Comparison of ENCODE assay signal across 8 cellular contexts in genomic region chr11:130002352-130002845, GRCh38. TPM values are rescaled to one million over a fixed set of nuclear protein-coding genes. Genes with fewer than 3 reads are reported as not detected.
DNase-seq lines count a peak whose midpoint lies in the region; ATAC-seq and TF ChIP-seq lines count a peak whose summit lies in the region.

Gene PRDM10, minus strand, starts transcription at chr11:130002835. Its CDS starts 41,871 bp downstream, at chr11:129960964.

- no TSS peak for BruUV-seq in A673 (replicated peaks; lab: Mats Ljungman, UMichigan)

- H3K4me1 ChIP-seq in A673 (ENCODE audit: insufficient read depth, low read length, poor library complexity, severe bottlenecking): peaks cover 9% of the 10 kb centered on the region

- POLR2A ChIA-PET in A673 (lab: Charles Lee; ENCODE audit: low non-redundant PET): interaction anchor here (0.6 to 0.8 kb wide), 8 partner anchors 14 to 1950 kb away, joined by 3 to 19 read pairs (median 5); no protein-coding TSS in a partner anchor

- ATAC-seq in GM18867 (IDR thresholded peaks at IDR 0.05; ENCODE audit: unreplicated experiment) (peak; percentile 41), HG03095 (IDR thresholded peaks at IDR 0.05; ENCODE audit: unreplicated experiment) (peak; percentile 43)
- peak; percentile 64 to 65 for ATAC-seq in activated CD4-positive, CD25-positive, alpha-beta regulatory T cell treated with anti-CD3 and anti-CD28 coated beads, Interleukin-2, amount 50 U/mL, for 24 hours

- H3K27ac ChIP-seq in A673 (ENCODE audit: low read depth, low read length, poor library complexity, severe bottlenecking): peak within 1 kb of the TSS; percentile 100

- H3K4me3 ChIP-seq in A673 (ENCODE audit: low read depth, low read length, poor library complexity, severe bottlenecking): peak within 1 kb of the TSS; percentile 63
- peak within 1 kb of the TSS; percentile 57 for H3K4me3 ChIP-seq in kidney epithelial cell (ENCODE audit: low read depth, low read length)

- CTCF ChIA-PET in A673 (lab: Charles Lee): interaction anchor here (0.6 to 1.0 kb wide), 2 partner anchors 75 to 130 kb away, joined by 4 to 6 read pairs; no protein-coding TSS in a partner anchor

- no peaks in the 10 kb centered on the region for H3K9me3 ChIP-seq in A673 (ENCODE audit: low read depth, low read length, poor library complexity, severe bottlenecking)

- intact Hi-C loops in A673 (cut with micrococcal nuclease; ENCODE audit: unreplicated experiment): no loop called here

- H3K27me3 ChIP-seq in A673 (replicated peaks; ENCODE audit: insufficient read depth, low read depth, low read length, poor library complexity): no peaks in the 10 kb centered on the region
- no peaks in the 10 kb centered on the region for H3K27me3 ChIP-seq in kidney epithelial cell (ENCODE audit: control insufficient read depth, insufficient read depth, low read length)

- TF ChIP-seq CTCF in A673 (conservative IDR thresholded peaks at IDR 0.05; ENCODE audit: low read depth, low read length) (no peak), kidney epithelial cell (IDR thresholded peaks at IDR 0.05; ENCODE audit: insufficient read depth, low read length, poor library complexity, severe bottlenecking) (no peak)

- no peaks in the 10 kb centered on the region for H3K36me3 ChIP-seq in A673 (ENCODE audit: insufficient read depth, low read length, poor library complexity, severe bottlenecking)
- H3K36me3 ChIP-seq in kidney epithelial cell (ENCODE audit: control insufficient read depth, insufficient read depth, low read length): no peaks in the 10 kb centered on the region

- DNase-seq in A673 (ENCODE audit: low spot score): peak; percentile 97
- peak; percentile 89 for DNase-seq in NCI-H2227 (lab: John Stamatoyannopoulos, UW; ENCODE audit: unreplicated experiment)
- DNase-seq in cerebellar cortex (ENCODE audit: low spot score): peak; percentile 94
- no peak for DNase-seq in kidney epithelial cell (ENCODE audit: low read depth)
- DNase-seq in stimulated activated CD4-positive, alpha-beta T cell treated with anti-CD3 and anti-CD28 coated beads, Interleukin-1b, Interleukin-23, amount 100 ng/mL, for 1 hour (ENCODE audit: low read depth in 2 of 2): peak; percentile 78 to 89

RNA-seq across cellular contexts. Expression of gene PRDM10, which starts in this region (rescaled TPM):
- total RNA-seq in A673 (2021) (17.9 and 18.1 TPM in 2 replicates), kidney epithelial cell (7.1 and 9.9 TPM in 2 replicates)
